ENCODE assay signal across 20 cellular contexts in genomic region chr12:115088328-115088994, GRCh38.
DNase-seq lines count a peak whose midpoint lies in the region; ATAC-seq and TF ChIP-seq lines count a peak whose summit lies in the region.
"Had no signal": no experiment of that assay in that cellular context is flagged by ENCODE, and none has a peak within 500 bp of the region (broad histone marks: within the 10 kb centered on the region; RNA-seq: fewer than 3 reads in every experiment).

No MANE protein-coding gene starts in this region.

- intact Hi-C loops in Right ventricle myocardium inferior (cut with DNase I) = no loop called here

- H3K27ac ChIP-seq in right atrium auricular region (no peak overlapping the region), liver (ENCODE audit: low read depth in 1 of 2, low read length in 2 of 2) (peak overlapping the region; percentile 90 to 95)
- H3K27ac ChIP-seq: cardiac muscle cell, skin epidermis, thoracic aorta had no signal

- WGBS in liver = 42% methylated on average over 3 of the region's 3 CpGs

- no peaks in the 10 kb centered on the region for H3K27me3 ChIP-seq in right atrium auricular region
- H3K27me3 ChIP-seq in liver (ENCODE audit: control insufficient read depth in 4 of 4, insufficient read depth in 4 of 4, low read length in 3 of 4) = no peaks in the 10 kb centered on the region
- H3K27me3 ChIP-seq: cardiac muscle cell had no signal

- no peak for TF ChIP-seq CTCF in right atrium auricular region (IDR thresholded peaks at IDR 0.05)
- TF ChIP-seq CTCF in liver (IDR thresholded peaks at IDR 0.05; ENCODE audit: low read depth, low read length, missing input control) = no peak

- H3K9ac ChIP-seq in liver (ENCODE audit: low read depth in 1 of 2, low read length in 2 of 2) = peak overlapping the region in 1 of 2 donors; percentile 69

- no peaks in the 10 kb centered on the region for H3K36me3 ChIP-seq in right atrium auricular region
- no peaks in the 10 kb centered on the region for H3K36me3 ChIP-seq in liver (ENCODE audit: control insufficient read depth in 4 of 4, insufficient read depth in 3 of 4, low read depth in 1 of 4, low read length in 3 of 4)
- H3K36me3 ChIP-seq: cardiac muscle cell, thoracic aorta had no signal

- H3K4me3 ChIP-seq in right atrium auricular region (no peak overlapping the region), liver (ENCODE audit: low read depth in 1 of 3, low read length in 3 of 3) (peak overlapping the region in 1 of 3 donors; percentile 23)
- H3K4me3 ChIP-seq: cardiac muscle cell, skin epidermis, thoracic aorta had no signal

- TF ChIP-seq RAD21 in liver (IDR thresholded peaks at IDR 0.05) = peak; percentile 48 to 63

- peak; percentile 44 for ATAC-seq in Right ventricle myocardium inferior
- no peak for ATAC-seq in SK-N-SH treated with all-trans-retinoic acid at 6 μM for 48 hours
- no peak for ATAC-seq in GM21786 (IDR thresholded peaks at IDR 0.05; ENCODE audit: unreplicated experiment)
- ATAC-seq: activated CD8-positive, alpha-beta T cell treated with anti-CD3 and anti-CD28 coated beads for 36 hours had no signal

- H3K4me1 ChIP-seq in right atrium auricular region (no peaks in the 10 kb centered on the region), liver (ENCODE audit: control insufficient read depth in 4 of 4, insufficient read depth in 4 of 4, low read length in 3 of 4) (peaks cover 0 to 30% (median 24%) of the 10 kb centered on the region in 4 donors)

- H3K9me3 ChIP-seq in right atrium auricular region (no peaks in the 10 kb centered on the region), liver (ENCODE audit: control insufficient read depth in 4 of 4, low read length in 3 of 4) (no peaks in the 10 kb centered on the region)
- H3K9me3 ChIP-seq: Caco-2, thoracic aorta had no signal

- no peak for DNase-seq in Right ventricle myocardium inferior (ENCODE audit: missing footprints)
- DNase-seq in right atrium auricular region (ENCODE audit: low spot score) = no peak
- peak; percentile 26 for DNase-seq in fibroblast of gingiva (ENCODE audit: low read depth)
- DNase-seq in HCEC 1CT = no peak
- no peak for DNase-seq in stimulated activated CD4-positive, alpha-beta T cell treated with anti-CD3 and anti-CD28 coated beads, Interleukin-2, amount 100 ng/mL, for 24 hours
- DNase-seq: 8988T; activated CD4-positive, CD25-positive, alpha-beta regulatory T cell treated with anti-CD3 and anti-CD28 coated beads, Interleukin-2, amount 50 U/mL, for 72 hours; activated CD8-positive, alpha-beta T cell treated with anti-CD3 and anti-CD28 coated beads for 36 hours; activated naive CD4-positive, alpha-beta T cell treated with Interleukin-2 at 50 U/mL for 16 hours; NCI-H1436 treated with DMSO at 0.1 percent for 48 hours; NCI-H526 treated with DMSO at 0.1 percent for 48 hours; stimulated activated naive CD4-positive, alpha-beta T cell; SW 1271 had no signal

TF ChIP-seq in liver, 16 proteins besides CTCF, POLR2A, EP300 and RAD21 (continues in another document):
- TF ChIP-seq, protein P1, sequence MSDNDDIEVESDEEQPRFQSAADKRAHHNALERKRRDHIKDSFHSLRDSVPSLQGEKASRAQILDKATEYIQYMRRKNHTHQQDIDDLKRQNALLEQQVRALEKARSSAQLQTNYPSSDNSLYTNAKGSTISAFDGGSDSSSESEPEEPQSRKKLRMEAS (IDR thresholded peaks at IDR 0.05) = peak; percentile 65
- TF ChIP-seq YY1 (IDR thresholded peaks at IDR 0.05) (peak; percentile 62), FOXA1 (IDR thresholded peaks at IDR 0.05) (peak; percentile 87), TAF1 (conservative IDR thresholded peaks at IDR 0.05) (no peak), JUND (IDR thresholded peaks at IDR 0.05) (peak; percentile 41 to 84), HNF4G (IDR thresholded peaks at IDR 0.05) (no peak), RXRA (IDR thresholded peaks at IDR 0.05) (peak; percentile 89 to 94), REST (IDR thresholded peaks at IDR 0.05) (peak; percentile 39), HNF4A (conservative IDR thresholded peaks at IDR 0.05) (peak; percentile 76 to 85), ATF3 (IDR thresholded peaks at IDR 0.05) (peak; percentile 92), NR2F2 (IDR thresholded peaks at IDR 0.05) (no peak), GABPA (IDR thresholded peaks at IDR 0.05 in 1 of 2, conservative IDR thresholded peaks at IDR 0.05 in 1 of 2) (no peak)

TF ChIP-seq in SK-N-SH treated with all-trans-retinoic acid at 6 μM for 48 hours, 23 proteins besides CTCF, POLR2A, EP300 and RAD21:
- TF ChIP-seq BACH2 (CRISPR knock-in tag; IDR thresholded peaks at IDR 0.05; ENCODE audit: borderline replicate concordance) (no peak), CSDC2 (CRISPR knock-in tag; IDR thresholded peaks at IDR 0.05) (no peak), OSR1 (CRISPR knock-in tag; IDR thresholded peaks at IDR 0.05) (no peak)

Comparison
In these comparisons a context has a peak if more than half of its experiments do, and no peak if none do; other contexts are left out.
1. H3K27ac ChIP-seq: peak in liver (2 of 2); none in right atrium auricular region (0 of 2).